ENCODE assay signal across 27 cellular contexts in genomic region chr2:231884438-231885140, GRCh38. TPM values are rescaled to one million over a fixed set of nuclear protein-coding genes. Genes with fewer than 3 reads are reported as not detected.
DNase-seq lines count a peak whose midpoint lies in the region; ATAC-seq and TF ChIP-seq lines count a peak whose summit lies in the region.
"Had no signal": no experiment of that assay in that cellular context is flagged by ENCODE, and none has a peak within 500 bp of the region (broad histone marks: within the 10 kb centered on the region; RNA-seq: fewer than 3 reads in every experiment).

No MANE protein-coding gene starts in this region.

- CTCF ChIA-PET in IMR-90 (lab: Yijun Ruan, JAX): interaction anchor here (1.1 kb wide), 1 partner anchor 16 kb away, joined by 3 read pairs; no protein-coding TSS in a partner anchor

- peaks cover 4% of the 10 kb centered on the region for H3K9me3 ChIP-seq in IMR-90 (ENCODE audit: control insufficient read depth, insufficient read depth, low read length)
- H3K9me3 ChIP-seq: adrenal gland, Caco-2, suprapubic skin had no signal

- no peak for TF ChIP-seq CTCF in IMR-90 (conservative IDR thresholded peaks at IDR 0.05; ENCODE audit: low read depth, low read length)

- H2AFZ ChIP-seq in IMR-90 (replicated peaks; ENCODE audit: low read length, poor library complexity): peak overlapping the region; percentile 13
- H2AFZ ChIP-seq: parathyroid adenoma had no signal

- no peaks in the 10 kb centered on the region for H3K36me3 ChIP-seq in IMR-90 (ENCODE audit: control insufficient read depth, insufficient read depth, low read length)
- H3K36me3 ChIP-seq: adrenal gland, BLaER1, left ventricle myocardium inferior, suprapubic skin had no signal

- POLR2A ChIA-PET in IMR-90 (lab: Charles Lee; ENCODE audit: unreplicated experiment): no interaction called here

- DNase-seq in IMR-90 (no peak), NCI-H2029 (lab: John Stamatoyannopoulos, UW) (peak; percentile 70), NCI-H69 (lab: John Stamatoyannopoulos, UW) (peak; percentile 68), sciatic nerve (ENCODE audit: low spot score) (peak; percentile 32), cerebellar cortex (ENCODE audit: low spot score) (no peak)
- no peak for DNase-seq in stimulated activated naive CD4-positive, alpha-beta T cell treated with Interleukin-2 at 50 U/mL for 16 hours (lab: John Stamatoyannopoulos, UW)
- DNase-seq: activated CD4-positive, alpha-beta T cell treated with anti-CD3 and anti-CD28 coated beads, Interleukin-2, amount 50 U/mL, for 4 hours; activated naive CD4-positive, alpha-beta T cell treated with anti-CD3 and anti-CD28 coated beads, Interleukin-2, amount 10 ng/mL, durations not matched to agents 7 days and 5 days; adrenal gland; Caco-2; dermis blood vessel endothelial cell; endodermal cell; HFFc6; islet precursor cell; left ventricle myocardium inferior; mesenchymal stem cell; NCI-H446 treated with DMSO at 0.1 percent for 48 hours; retina; small intestine; stimulated activated naive CD4-positive, alpha-beta T cell had no signal

- ATAC-seq in IMR-90 (ENCODE audit: low read depth): no peak
- no peak for ATAC-seq in sciatic nerve
- no peak for ATAC-seq in HG02970 (IDR thresholded peaks at IDR 0.05; ENCODE audit: low FRiP score, unreplicated experiment)
- no peak for ATAC-seq in HG03469 (IDR thresholded peaks at IDR 0.05; ENCODE audit: unreplicated experiment)
- ATAC-seq: Right ventricle myocardium inferior had no signal

- no peak overlapping the region for H3K4me2 ChIP-seq in IMR-90 (ENCODE audit: low read depth, low read length)
- H3K4me2 ChIP-seq: BLaER1 had no signal

- H3K14ac ChIP-seq in IMR-90 (replicated peaks; ENCODE audit: low read depth, low read length): no peak overlapping the region

- H4K8ac ChIP-seq in IMR-90 (ENCODE audit: low read depth in 2 of 2, low read length in 2 of 2): no peak overlapping the region

- no peak overlapping the region for H2BK120ac ChIP-seq in IMR-90 (ENCODE audit: low read depth, low read length)

- no peak overlapping the region for H2BK20ac ChIP-seq in IMR-90 (ENCODE audit: low read depth, low read length)

- no peak overlapping the region for H3K23ac ChIP-seq in IMR-90 (ENCODE audit: low read depth, low read length)

- no peak for TF ChIP-seq POLR2A in IMR-90 (IDR thresholded peaks at IDR 0.05; ENCODE audit: low read depth, low read length)

- WGBS in IMR-90 (ENCODE audit: extremely low coverage in 2 of 2, insufficient read length in 1 of 2), 2 experiments: 76% methylated on average over 3 of the region's 8 CpGs; no CpG with 5 or more reads in 1 of the 2 experiments

- H2AK5ac ChIP-seq in IMR-90 (ENCODE audit: low read depth, low read length): no peak overlapping the region

- H4K20me1 ChIP-seq in IMR-90 (ENCODE audit: insufficient read depth, low read length): no peaks in the 10 kb centered on the region
- H4K20me1 ChIP-seq: BLaER1 had no signal

- TF ChIP-seq RAD21 in IMR-90 (IDR thresholded peaks at IDR 0.05; ENCODE audit: low read length): no peak

- H2AK9ac ChIP-seq in IMR-90 (replicated peaks; ENCODE audit: low read depth, low read length, poor library complexity): no peak overlapping the region

- no peak overlapping the region for H4K5ac ChIP-seq in IMR-90 (ENCODE audit: low read depth, low read length)

- H3K4ac ChIP-seq in IMR-90 (ENCODE audit: low read depth, low read length): no peak overlapping the region

- H2BK5ac ChIP-seq in IMR-90 (ENCODE audit: low read depth, low read length, poor library complexity, severe bottlenecking): no peak overlapping the region

- intact Hi-C loops in IMR-90 (cut with micrococcal nuclease): no loop called here
- intact Hi-C loops in sciatic nerve (cut with DNase I): no loop called here

- no peak overlapping the region for H3K56ac ChIP-seq in IMR-90 (ENCODE audit: extremely low read depth, insufficient read depth, low read length)

- peaks cover 34% of the 10 kb centered on the region for H3K27me3 ChIP-seq in IMR-90 (ENCODE audit: control insufficient read depth, insufficient read depth, low read length)
- H3K27me3 ChIP-seq: BLaER1 had no signal

- no peak overlapping the region for H2BK15ac ChIP-seq in IMR-90 (ENCODE audit: low read depth, low read length)

- H3K9me1 ChIP-seq in IMR-90 (ENCODE audit: insufficient read depth, low read length): no peaks in the 10 kb centered on the region

- no peak overlapping the region for H4K91ac ChIP-seq in IMR-90 (ENCODE audit: insufficient read depth, low read depth, low read length)

- no TSS peak for BruUV-seq in IMR-90 (replicated peaks; lab: Mats Ljungman, UMichigan)

- H3K79me1 ChIP-seq in IMR-90 (ENCODE audit: low read depth in 1 of 2, low read length in 2 of 2): no peaks in the 10 kb centered on the region

- no peak overlapping the region for H3K4me3 ChIP-seq in IMR-90 (ENCODE audit: insufficient read depth, low read depth, low read length)
- H3K4me3 ChIP-seq: adrenal gland, BLaER1, left ventricle myocardium inferior, suprapubic skin had no signal

- H3K18ac ChIP-seq in IMR-90 (ENCODE audit: low read depth, low read length): no peak overlapping the region

- dilution Hi-C loops in IMR-90 (cut with HindIII; ENCODE audit: low sequenced_read_pairs, unreplicated experiment): no loop called here

- H3K9ac ChIP-seq in IMR-90 (ENCODE audit: low read depth, low read length): no peak overlapping the region
- H3K9ac ChIP-seq: BLaER1, parathyroid adenoma had no signal

- H3K27ac ChIP-seq in IMR-90 (ENCODE audit: insufficient read depth, low read length): no peak overlapping the region
- H3K27ac ChIP-seq: adrenal gland, BLaER1, left ventricle myocardium inferior, parathyroid adenoma, suprapubic skin had no signal

- H3K4me1 ChIP-seq in IMR-90 (ENCODE audit: control insufficient read depth, insufficient read depth, low read length): no peaks in the 10 kb centered on the region
- H3K4me1 ChIP-seq: BLaER1, Caco-2, left ventricle myocardium inferior, parathyroid adenoma had no signal

- in situ Hi-C loops in IMR-90 (cut with MboI; ENCODE audit: low sequenced_read_pairs): no loop called here

TF ChIP-seq in IMR-90, 13 proteins besides CTCF, POLR2A, EP300 and RAD21:
- TF ChIP-seq SMC3 (IDR thresholded peaks at IDR 0.05; ENCODE audit: low read depth, low read length) (no peak), FOS (IDR thresholded peaks at IDR 0.05; ENCODE audit: low read depth, low read length) (no peak), RCOR1 (IDR thresholded peaks at IDR 0.05; ENCODE audit: insufficient replicate concordance, low read length) (no peak), RFX5 (IDR thresholded peaks at IDR 0.05; ENCODE audit: low read depth, low read length) (no peak), CEBPB (IDR thresholded peaks at IDR 0.05; ENCODE audit: low read depth, low read length) (no peak), MAFK (IDR thresholded peaks at IDR 0.05; ENCODE audit: low read depth, low read length) (no peak), ELK1 (IDR thresholded peaks at IDR 0.05; ENCODE audit: borderline replicate concordance, low read depth, low read length) (no peak), MAZ (IDR thresholded peaks at IDR 0.05; ENCODE audit: borderline replicate concordance, low read depth, low read length) (no peak), USF2 (IDR thresholded peaks at IDR 0.05; ENCODE audit: low read depth, low read length) (no peak), NFE2L2 (IDR thresholded peaks at IDR 0.05; ENCODE audit: low read depth, low read length) (no peak), MXI1 (IDR thresholded peaks at IDR 0.05; ENCODE audit: borderline replicate concordance, low read depth, low read length) (no peak), BHLHE40 (IDR thresholded peaks at IDR 0.05; ENCODE audit: low read depth, low read length) (no peak), CHD1 (IDR thresholded peaks at IDR 0.05; ENCODE audit: low read depth, low read length) (no peak)

RNA-seq across cellular contexts. Expression of gene NPPC, which starts 41.6 kb away (rescaled TPM):
- total RNA-seq in IMR-90 (2012; rRNA removed) (0.28 and 0.36 TPM in 2 replicates), sciatic nerve (0.67 TPM)
- polyA plus RNA-seq in IMR-90 (2012; rRNA removed): 0.22 and 0.55 TPM in 2 replicates
- polyA plus RNA-seq in IMR-90 (2012; cell fraction: cytosol; rRNA removed): 0.24 and 0.70 TPM in 2 replicates
- polyA plus RNA-seq in IMR-90 (2012; cell fraction: nucleus; rRNA removed; ENCODE audit: low replicate concordance): 0.22 and 0.58 TPM in 2 replicates
- total RNA-seq: Caco-2, fibroblast of villous mesenchyme, HFFc6, suprapubic skin had no signal

Comparison
In these comparisons a context has a peak if more than half of its experiments do, and no peak if none do; other contexts are left out.
1. DNase-seq: peak in NCI-H2029 (single experiment), NCI-H69 (single experiment) and sciatic nerve (single experiment); none in IMR-90 (single experiment), stimulated activated naive CD4-positive, alpha-beta T cell treated with Interleukin-2 at 50 U/mL for 16 hours (single experiment) and cerebellar cortex (single experiment).